Comparison of ENCODE assay signal across 8 cellular contexts in the genomic region with DNA sequence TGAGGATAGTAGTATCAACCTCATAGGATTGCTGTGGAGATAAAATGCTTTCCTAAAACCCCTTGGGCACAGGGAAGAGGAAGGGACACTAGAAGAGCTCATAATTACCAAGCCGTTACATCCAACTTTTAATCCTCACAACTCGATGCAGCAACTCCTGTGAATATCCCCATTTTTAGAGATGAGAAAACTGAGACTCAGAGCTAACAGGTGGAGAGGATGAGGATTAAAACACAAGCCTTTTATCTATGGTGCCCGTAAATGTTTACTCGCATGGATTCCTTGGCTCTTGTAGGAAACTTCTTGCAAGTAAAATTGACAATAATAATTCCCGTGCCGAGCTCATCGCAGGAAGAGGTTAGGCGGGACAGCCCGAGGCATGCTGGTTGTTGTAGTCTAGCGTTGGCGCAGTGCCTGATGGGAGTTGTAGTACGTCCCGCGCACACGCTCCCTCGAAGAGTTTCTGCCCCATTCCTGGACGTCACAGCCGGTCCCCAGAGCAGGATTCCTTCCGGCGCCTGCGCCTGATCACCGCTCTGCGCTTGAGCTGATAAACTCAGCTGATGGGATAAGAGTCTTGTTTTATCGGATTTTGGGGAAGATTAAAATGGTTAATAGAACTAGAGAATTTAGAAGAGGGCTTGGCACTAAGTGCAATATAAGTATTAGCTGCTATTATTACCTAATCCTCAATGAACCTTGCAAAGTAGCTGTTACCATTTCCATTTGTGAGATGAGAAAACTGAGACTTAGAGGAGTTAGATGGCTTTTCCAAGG. TPM values are rescaled to one million over a fixed set of nuclear protein-coding genes. Genes with fewer than 3 reads are reported as not detected.
A peak's percentile ranks its signal among the peaks of the same experiment; 100 is the strongest.
DNase-seq lines count a peak whose midpoint lies in the region; ATAC-seq and TF ChIP-seq lines count a peak whose summit lies in the region.

No MANE protein-coding gene starts in this region.

- no peaks in the 10 kb centered on the region for H3K27me3 Mint-ChIP-seq in activated B cell treated with CpG ODN at 0.5 μM for 24 hours

- peak overlapping the region; percentile 89 for H3K4me3 Mint-ChIP-seq in activated B cell treated with CpG ODN at 0.5 μM for 24 hours

- TF ChIP-seq CTCF in AG09309 (IDR thresholded peaks at IDR 0.05; ENCODE audit: control insufficient read depth, insufficient read depth, low read depth, low read length, missing control alignments), result no peak
- no peak for TF ChIP-seq CTCF in activated B cell treated with CpG ODN at 0.5 μM for 24 hours (IDR thresholded peaks at IDR 0.05)

- POLR2A ChIA-PET in activated B cell treated with CpG ODN at 0.5 μM for 24 hours (lab: Charles Lee), result interaction anchor here (0.8 to 2.7 kb wide), 9 partner anchors 38 to 454 kb away, joined by 3 to 15 read pairs (median 3); a partner anchor contains a TSS

- peaks cover 11% of the 10 kb centered on the region for H3K36me3 Mint-ChIP-seq in activated B cell treated with CpG ODN at 0.5 μM for 24 hours (ENCODE audit: low read depth)

- intact Hi-C loops in activated B cell treated with CpG ODN at 0.5 μM for 24 hours (cut with micrococcal nuclease), result loop anchor here (1.0 to 5.0 kb wide), 4 partner anchors 15 to 616 kb away; a partner anchor contains a TSS

- peaks cover 52% of the 10 kb centered on the region for H3K4me1 Mint-ChIP-seq in activated B cell treated with CpG ODN at 0.5 μM for 24 hours

- H3K9me3 Mint-ChIP-seq in activated B cell treated with CpG ODN at 0.5 μM for 24 hours, result no peaks in the 10 kb centered on the region

- peak; percentile 76 for ATAC-seq in GM19023 (IDR thresholded peaks at IDR 0.05; ENCODE audit: unreplicated experiment)
- peak; percentile 76 for ATAC-seq in HG03196 (IDR thresholded peaks at IDR 0.05; ENCODE audit: unreplicated experiment)
- ATAC-seq in activated B cell treated with CpG ODN at 0.5 μM for 24 hours (ENCODE audit: low read depth), result peak; percentile 76

- CTCF ChIA-PET in activated B cell treated with CpG ODN at 0.5 μM for 24 hours (lab: Charles Lee), result interaction anchor here (1.0 to 2.3 kb wide), 10 partner anchors 9 to 346 kb away, joined by 3 to 12 read pairs (median 7); a partner anchor contains a TSS

- H3K27ac Mint-ChIP-seq in activated B cell treated with CpG ODN at 0.5 μM for 24 hours, result peak overlapping the region; percentile 73

- DNase-seq in AG09309 (ENCODE audit: low read depth), result peak; percentile 87
- DNase-seq in NCI-H226, result peak; percentile 92
- peak; percentile 80 for DNase-seq in activated B cell treated with CpG ODN at 0.5 μM for 24 hours
- peak; percentile 88 for DNase-seq in central memory CD4-positive, alpha-beta T cell
- DNase-seq in iris pigment epithelial cell (ENCODE audit: low read depth), result peak; percentile 98
- DNase-seq in stimulated activated CD4-positive, alpha-beta T cell treated with anti-CD3 and anti-CD28 coated beads, Interleukin-12 subunit alpha, Interleukin-12 subunit beta, amount 100 ng/mL, for 24 hours (ENCODE audit: low read depth in 2 of 2), result peak; percentile 87

- peak overlapping the region; percentile 39 for H3K4me3 ChIP-seq in AG09309 (ENCODE audit: control insufficient read depth, low read depth, low read length)

RNA-seq across cellular contexts. Expression of a gene that starts 2.8 kb away (rescaled TPM):
- 147 and 166 TPM in 2 replicates for total RNA-seq in activated B cell treated with CpG ODN at 0.5 μM for 24 hours

RNA-seq across cellular contexts. Expression of a gene that starts 37.7 kb away (rescaled TPM):
- 9.8 and 9.9 TPM in 2 replicates for total RNA-seq in activated B cell treated with CpG ODN at 0.5 μM for 24 hours

Comparison
In these comparisons a context has a peak if more than half of its experiments do, and no peak if none do; other contexts are left out.
1. Peak in every context shown above with its lines: DNase-seq, ATAC-seq and H3K4me3 ChIP-seq.